Comparison of ENCODE assay signal across 14 cellular contexts in the genomic region with DNA sequence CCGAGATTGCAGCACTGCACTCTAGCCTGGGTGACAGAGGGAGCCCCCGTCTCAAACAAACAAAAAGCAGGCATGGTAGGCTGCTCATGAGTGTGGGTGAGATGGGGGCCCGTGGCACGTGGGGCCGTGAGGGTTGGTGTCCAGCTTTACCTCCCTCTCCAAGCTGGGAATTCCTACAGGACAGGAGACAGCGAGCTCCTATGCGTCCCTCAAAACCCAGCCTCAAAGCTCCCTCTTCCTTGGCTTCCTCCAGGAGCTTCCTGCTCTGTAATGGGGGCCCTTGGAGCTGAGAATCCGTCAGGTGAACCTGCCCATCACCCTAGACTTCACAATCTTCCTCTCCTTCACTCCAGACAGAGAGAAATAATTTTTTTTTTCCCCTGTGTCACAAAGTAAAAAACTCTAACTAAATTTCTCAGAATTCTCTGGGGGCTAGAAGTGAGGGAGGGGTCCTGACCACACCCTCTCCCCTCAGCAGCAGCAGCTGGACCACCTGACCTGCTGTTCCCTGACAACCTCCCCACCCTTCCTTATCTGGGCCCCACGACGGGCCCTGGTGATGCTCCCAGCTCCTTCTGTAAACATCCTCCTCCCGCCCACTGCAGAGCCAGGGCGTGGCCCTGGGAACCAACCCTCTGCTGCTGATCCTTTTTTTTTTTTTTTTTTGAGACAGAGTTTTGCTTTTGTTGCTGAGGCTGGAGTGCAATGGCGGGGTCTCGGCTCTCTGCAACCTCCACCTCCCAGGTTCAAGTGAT. TPM values are rescaled to one million over a fixed set of nuclear protein-coding genes. Genes with fewer than 3 reads are reported as not detected.
DNase-seq lines count a peak whose midpoint lies in the region; ATAC-seq and TF ChIP-seq lines count a peak whose summit lies in the region.
"Had no signal": no experiment of that assay in that cellular context is flagged by ENCODE, and none has a peak within 500 bp of the region (broad histone marks: within the 10 kb centered on the region; RNA-seq: fewer than 3 reads in every experiment).

No MANE protein-coding gene starts in this region.

- no peak for TF ChIP-seq CTCF in left ventricle myocardium inferior (IDR thresholded peaks at IDR 0.05; ENCODE audit: borderline replicate concordance)
- TF ChIP-seq CTCF in PC-9 (conservative IDR thresholded peaks at IDR 0.05), result no peak
- no peak for TF ChIP-seq CTCF in upper lobe of right lung (IDR thresholded peaks at IDR 0.05)
- TF ChIP-seq CTCF in sigmoid colon (IDR thresholded peaks at IDR 0.05), result no peak

- peaks cover 21% of the 10 kb centered on the region for H3K36me3 ChIP-seq in left ventricle myocardium inferior
- H3K36me3 ChIP-seq in PC-9 (ENCODE audit: low read depth), result no peaks in the 10 kb centered on the region
- peaks cover 8% of the 10 kb centered on the region for H3K36me3 ChIP-seq in upper lobe of right lung
- peaks cover 0 to 28% (median 14%) of the 10 kb centered on the region in 4 donors for H3K36me3 ChIP-seq in sigmoid colon
- H3K36me3 ChIP-seq: uterus had no signal

- no peak overlapping the region for H2AFZ ChIP-seq in PC-9

- H3K27ac ChIP-seq in left ventricle myocardium inferior (replicated peaks) (no peak overlapping the region), PC-9 (no peak overlapping the region), upper lobe of right lung (no peak overlapping the region), sigmoid colon (no peak overlapping the region)
- H3K27ac ChIP-seq: uterus had no signal

- H3K4me1 ChIP-seq in left ventricle myocardium inferior (no peaks in the 10 kb centered on the region), PC-9 (replicated peaks; ENCODE audit: insufficient read depth) (peaks cover 22% of the 10 kb centered on the region), upper lobe of right lung (no peaks in the 10 kb centered on the region), sigmoid colon (peaks cover 0 to 3% (median under 1%) of the 10 kb centered on the region in 4 donors)
- H3K4me1 ChIP-seq: uterus had no signal

- H4K20me1 ChIP-seq in PC-9 (ENCODE audit: insufficient read depth), result no peaks in the 10 kb centered on the region

- peak; percentile 25 for ATAC-seq in left ventricle myocardium superior
- peak; percentile 39 for ATAC-seq in upper lobe of right lung
- ATAC-seq in GM21529 (IDR thresholded peaks at IDR 0.05; ENCODE audit: unreplicated experiment), result no peak

- CTCF ChIA-PET in PC-9 (lab: Charles Lee), result interaction anchor here (0.7 kb wide), 2 partner anchors 17 to 54 kb away, joined by 3 to 6 read pairs; no protein-coding TSS in a partner anchor

- intact Hi-C loops in left ventricle myocardium superior (cut with micrococcal nuclease) (no loop called here), left ventricle myocardium inferior (cut with micrococcal nuclease) (no loop called here), PC-9 (cut with micrococcal nuclease; ENCODE audit: unreplicated experiment) (no loop called here), upper lobe of right lung (cut with DNase I) (no loop called here), sigmoid colon (cut with DNase I) (no loop called here)

- no peak for TF ChIP-seq EP300 in sigmoid colon (IDR thresholded peaks at IDR 0.05)

- peak overlapping the region; percentile 17; the same call in 1 of the 2 replicates for H3K4me2 ChIP-seq in PC-9

- H3K27me3 ChIP-seq in left ventricle myocardium inferior (ENCODE audit: low read depth), result no peaks in the 10 kb centered on the region
- no peaks in the 10 kb centered on the region for H3K27me3 ChIP-seq in PC-9 (ENCODE audit: insufficient read depth, low read depth)
- no peaks in the 10 kb centered on the region for H3K27me3 ChIP-seq in upper lobe of right lung
- H3K27me3 ChIP-seq in sigmoid colon, result no peaks in the 10 kb centered on the region
- H3K27me3 ChIP-seq: uterus had no signal

- BruUV-seq in PC-9 (replicated peaks; lab: Mats Ljungman, UMichigan), result no TSS peak

- TF ChIP-seq POLR2A in sigmoid colon (IDR thresholded peaks at IDR 0.05), result no peak

- DNase-seq in left ventricle myocardium superior (no peak), left ventricle myocardium inferior (no peak), PC-9 (peak in 1 of 2 experiments; percentile 40), fibroblast of peridontal ligament (ENCODE audit: extremely low read depth) (peak; percentile 32), upper lobe of right lung (no peak), sigmoid colon (no peak), mesenteric fat pad (ENCODE audit: low spot score) (no peak)
- DNase-seq: activated T-cell treated with anti-CD3 and anti-CD28 coated beads for 4 hours; NCI-H1105 treated with DMSO at 0.1 percent for 48 hours; NK-92 treated with Interleukin-12 subunit alpha and Interleukin-12 subunit beta, amount 100 ng/mL, for 24 hours; uterus had no signal

- H3K79me2 ChIP-seq in PC-9 (ENCODE audit: low read depth), result no peaks in the 10 kb centered on the region

- H3K4me3 ChIP-seq in left ventricle myocardium inferior, result no peak overlapping the region
- H3K4me3 ChIP-seq in PC-9, result no peak overlapping the region
- no peak overlapping the region for H3K4me3 ChIP-seq in upper lobe of right lung
- no peak overlapping the region for H3K4me3 ChIP-seq in sigmoid colon
- H3K4me3 ChIP-seq: uterus had no signal

- H3F3A ChIP-seq in PC-9 (ENCODE audit: insufficient read depth, low read depth), result peaks cover 7% of the 10 kb centered on the region; the same call in 1 of the 2 replicates

- POLR2A ChIA-PET in PC-9 (lab: Charles Lee; ENCODE audit: unreplicated experiment), result interaction anchor here (0.5 kb wide), 1 partner anchor 105 kb away, joined by 3 read pairs; the partner anchor contains the start of gene ARHGAP45

- WGBS in sigmoid colon, 2 donors, result 39 to 65% methylated on average over 14 of the region's 14 CpGs

- H3K9me3 ChIP-seq in left ventricle myocardium inferior (replicated peaks) (peaks cover 4% of the 10 kb centered on the region), PC-9 (ENCODE audit: insufficient read depth, low read depth) (no peaks in the 10 kb centered on the region), upper lobe of right lung (no peaks in the 10 kb centered on the region), sigmoid colon (no peaks in the 10 kb centered on the region)
- H3K9me3 ChIP-seq: uterus had no signal

- no peaks in the 10 kb centered on the region for H3K9me2 ChIP-seq in PC-9 (ENCODE audit: insufficient read depth)

RNA-seq across cellular contexts. Expression of gene WDR18, which starts 22.1 kb away (rescaled TPM):
- total RNA-seq in left ventricle myocardium superior (20.4 TPM), left ventricle myocardium inferior (19.4 TPM), PC-9 (2021) (61.5 and 95.3 TPM in 2 replicates), upper lobe of right lung (21.9 TPM), sigmoid colon (10 to 100 TPM; 14.3 to 33.1 (median 30.4) TPM), mesenteric fat pad (20.6 TPM)
- 10 to 100 TPM; 22.4 to 65.8 (median 43.8) TPM for polyA plus RNA-seq in sigmoid colon

RNA-seq across cellular contexts. Expression of gene ARID3A, which starts 36.2 kb away (rescaled TPM):
- total RNA-seq in left ventricle myocardium superior, result 5.7 TPM
- 4.8 TPM for total RNA-seq in left ventricle myocardium inferior
- 9.2 and 10.7 TPM in 2 replicates for total RNA-seq in PC-9 (2021)
- total RNA-seq in upper lobe of right lung, result 16.1 TPM
- total RNA-seq in sigmoid colon, result 10 to 100 TPM in 1 of 4 donors, 1 to 10 TPM in 3; 3.1 to 11.6 (median 4.3) TPM
- 1 to 10 TPM; 1.4 to 6.0 (median 1.8) TPM for polyA plus RNA-seq in sigmoid colon
- 19.5 TPM for total RNA-seq in mesenteric fat pad

RNA-seq across cellular contexts. Expression of gene GRIN3B, which starts 38.2 kb away (rescaled TPM):
- total RNA-seq in left ventricle myocardium superior (not detected), left ventricle myocardium inferior (not detected), PC-9 (2021) (0.11 and 0.13 TPM in 2 replicates), upper lobe of right lung (not detected), sigmoid colon (under 1 TPM in 1 of 4 donors, not detected in 3; 0.14 TPM), mesenteric fat pad (0.16 TPM)
- polyA plus RNA-seq in sigmoid colon, result under 1 TPM in 1 of 3 donors, not detected in 2; 0.04 TPM
- total RNA-seq: skeletal muscle tissue had no signal

RNA-seq across cellular contexts. Expression of gene KISS1R, which starts 44.9 kb away (rescaled TPM):
- not detected for total RNA-seq in left ventricle myocardium superior
- not detected for total RNA-seq in left ventricle myocardium inferior
- not detected in 2 replicates for total RNA-seq in PC-9 (2021)
- not detected for total RNA-seq in upper lobe of right lung
- not detected for total RNA-seq in sigmoid colon
- polyA plus RNA-seq in sigmoid colon, result under 1 TPM in 1 of 3 donors, not detected in 2; 0.13 TPM
- total RNA-seq in mesenteric fat pad, result not detected
- total RNA-seq: endothelial cell of umbilical vein, skeletal muscle tissue had no signal
- polyA plus RNA-seq: endothelial cell of umbilical vein had no signal

RNA-seq across cellular contexts. Expression of gene R3HDM4, which starts 49.0 kb away (rescaled TPM):
- 20.0 TPM for total RNA-seq in left ventricle myocardium superior
- total RNA-seq in left ventricle myocardium inferior, result 21.6 TPM
- total RNA-seq in PC-9 (2021), result 55.8 and 57.5 TPM in 2 replicates
- total RNA-seq in upper lobe of right lung, result 50.7 TPM
- 10 to 100 TPM; 21.4 to 37.2 (median 27.7) TPM for total RNA-seq in sigmoid colon
- 10 to 100 TPM; 30.5 to 85.3 (median 33.0) TPM for polyA plus RNA-seq in sigmoid colon
- 48.2 TPM for total RNA-seq in mesenteric fat pad
